Comparison of ENCODE assay signal across 8 cellular contexts in the genomic region with DNA sequence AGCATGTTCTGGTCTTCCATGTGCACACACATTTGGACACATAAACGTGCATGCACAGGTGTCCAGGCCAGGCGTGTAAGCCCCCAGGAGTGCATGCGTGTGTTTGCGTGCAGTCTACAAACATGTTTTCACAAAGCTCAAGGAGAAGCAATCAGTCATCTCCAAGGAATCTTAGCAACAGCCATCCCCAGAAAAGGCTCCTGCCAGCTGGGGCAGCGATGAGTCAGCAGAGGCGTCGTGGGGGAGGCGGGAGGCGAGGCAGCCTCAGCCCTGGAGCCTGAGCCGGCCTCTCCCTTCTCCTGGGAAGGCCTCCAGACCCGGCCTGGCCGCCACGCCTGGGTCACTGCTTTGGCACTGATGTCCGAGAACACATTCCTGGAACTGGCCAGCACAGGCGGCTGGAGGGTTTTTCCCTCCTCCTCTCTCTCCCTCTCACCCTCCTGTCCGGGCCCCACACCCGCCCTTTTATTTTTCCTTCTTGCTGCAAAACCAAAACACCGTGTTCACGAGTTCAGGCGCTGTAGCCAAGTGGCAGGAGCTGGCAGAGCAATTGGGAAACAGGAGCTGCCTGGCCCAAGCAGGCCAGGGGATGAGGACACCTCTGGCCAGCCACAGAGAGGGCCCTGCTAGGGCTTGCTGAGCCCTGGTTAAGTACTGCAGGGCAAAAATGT.
DNase-seq lines count a peak whose midpoint lies in the region; ATAC-seq and TF ChIP-seq lines count a peak whose summit lies in the region.

No MANE protein-coding gene starts in this region.

- intact Hi-C loops in activated naive CD4-positive, alpha-beta T cell treated with anti-CD3 and anti-CD28 coated beads for 36 hours (cut with micrococcal nuclease): no loop called here
- intact Hi-C loops in MCF 10A (cut with micrococcal nuclease) (loop anchor here (1.0 to 2.0 kb wide), 2 partner anchors 38 to 109 kb away; a partner anchor contains a TSS), sigmoid colon (cut with DNase I) (loop anchor here (1.0 to 2.0 kb wide), 3 partner anchors 37 to 134 kb away; a partner anchor contains a TSS)

- peaks cover 36% of the 10 kb centered on the region for H3K4me1 ChIP-seq in iPS-15b (ENCODE audit: control insufficient read depth, insufficient read depth, low read length)
- H3K4me1 ChIP-seq in sigmoid colon: peaks cover 0 to 64% (median 59%) of the 10 kb centered on the region in 4 donors

- H3K4me3 ChIP-seq in iPS-15b (ENCODE audit: low read depth, low read length) (no peak overlapping the region), sigmoid colon (peak overlapping the region in 2 of 4 donors; percentile 2 to 9)

- H3K9ac ChIP-seq in iPS-15b (ENCODE audit: low read depth, low read length): peak overlapping the region; percentile 28

- H3K36me3 ChIP-seq in iPS-15b (ENCODE audit: control insufficient read depth, insufficient read depth, low read length) (no peaks in the 10 kb centered on the region), sigmoid colon (no peaks in the 10 kb centered on the region)

- H3K27me3 ChIP-seq in iPS-15b (ENCODE audit: control insufficient read depth, insufficient read depth, low read length) (no peaks in the 10 kb centered on the region), sigmoid colon (no peaks in the 10 kb centered on the region)

- POLR2A ChIA-PET in MCF 10A (lab: Yijun Ruan, JAX) (interaction anchor here (0.7 to 6.5 kb wide), 34 partner anchors 10 to 881 kb away, joined by 3 to 257 read pairs (median 6); a partner anchor contains a TSS), T-cell (lab: Charles Lee) (interaction anchor here in 1 of 2 donors (0.6 kb wide), 1 partner anchor 20 kb away, joined by 3 read pairs; no protein-coding TSS in a partner anchor)

- H3K9me3 ChIP-seq in iPS-15b (ENCODE audit: control insufficient read depth, insufficient read depth, low read length): no peaks in the 10 kb centered on the region
- no peaks in the 10 kb centered on the region for H3K9me3 ChIP-seq in sigmoid colon

- H3K4me1 Mint-ChIP-seq in activated naive CD4-positive, alpha-beta T cell treated with anti-CD3 and anti-CD28 coated beads for 36 hours (ENCODE audit: low read depth): peaks cover 43% of the 10 kb centered on the region
- peaks cover 79% of the 10 kb centered on the region for H3K4me1 Mint-ChIP-seq in activated naive CD4-positive, alpha-beta T cell treated with anti-CD3 and anti-CD28 coated beads, Interleukin-2, amount 10 ng/mL, durations not matched to agents 7 days and 5 days
- H3K4me1 Mint-ChIP-seq in MCF 10A (ENCODE audit: insufficient read depth, unreplicated experiment) (peaks cover 36% of the 10 kb centered on the region), T-cell (peaks cover 43 to 56% (median 49%) of the 10 kb centered on the region in 3 donors)

- CTCF ChIA-PET in activated naive CD4-positive, alpha-beta T cell treated with anti-CD3 and anti-CD28 coated beads for 36 hours (lab: Charles Lee): interaction anchor here (0.6 to 15.2 kb wide), 10 partner anchors 11 to 178 kb away, joined by 3 to 299 read pairs (median 6); no protein-coding TSS in a partner anchor
- CTCF ChIA-PET in activated naive CD4-positive, alpha-beta T cell treated with anti-CD3 and anti-CD28 coated beads, Interleukin-2, amount 10 ng/mL, durations not matched to agents 7 days and 5 days (lab: Charles Lee): interaction anchor here (0.7 to 15.5 kb wide), 14 partner anchors 11 to 149 kb away, joined by 3 to 273 read pairs (median 6); no protein-coding TSS in a partner anchor
- CTCF ChIA-PET in MCF 10A (lab: Yijun Ruan, JAX) (interaction anchor here (0.6 to 13.5 kb wide), 24 partner anchors 14 to 1210 kb away, joined by 3 to 496 read pairs (median 8); no protein-coding TSS in a partner anchor), T-cell (lab: Charles Lee) (interaction anchor here in 1 of 2 donors (1.3 to 1.6 kb wide), 2 partner anchors 11 to 43 kb away, joined by 5 to 7 read pairs; no protein-coding TSS in a partner anchor)

- peak in 3 of 4 donors; percentile 29 to 66 (median 52) for TF ChIP-seq EP300 in sigmoid colon (IDR thresholded peaks at IDR 0.05)

- peak in 1 of 2 donors; percentile 6 for TF ChIP-seq POLR2A in sigmoid colon (IDR thresholded peaks at IDR 0.05)

- no peaks in the 10 kb centered on the region for H3K9me3 Mint-ChIP-seq in activated naive CD4-positive, alpha-beta T cell treated with anti-CD3 and anti-CD28 coated beads for 36 hours
- H3K9me3 Mint-ChIP-seq in activated naive CD4-positive, alpha-beta T cell treated with anti-CD3 and anti-CD28 coated beads, Interleukin-2, amount 10 ng/mL, durations not matched to agents 7 days and 5 days: no peaks in the 10 kb centered on the region
- H3K9me3 Mint-ChIP-seq in MCF 10A (ENCODE audit: unreplicated experiment) (no peaks in the 10 kb centered on the region), T-cell (no peaks in the 10 kb centered on the region)

- 6 to 36% methylated on average over 20 of the region's 20 CpGs for whole genome bisulfite sequencing in sigmoid colon, 2 donors

- no peak overlapping the region for H3K4me3 Mint-ChIP-seq in activated naive CD4-positive, alpha-beta T cell treated with anti-CD3 and anti-CD28 coated beads for 36 hours
- no peak overlapping the region for H3K4me3 Mint-ChIP-seq in activated naive CD4-positive, alpha-beta T cell treated with anti-CD3 and anti-CD28 coated beads, Interleukin-2, amount 10 ng/mL, durations not matched to agents 7 days and 5 days
- H3K4me3 Mint-ChIP-seq in MCF 10A (ENCODE audit: unreplicated experiment) (peak overlapping the region; percentile 57), T-cell (peak overlapping the region in 1 of 3 donors; percentile 52)

- no peaks in the 10 kb centered on the region for H3K36me3 Mint-ChIP-seq in activated naive CD4-positive, alpha-beta T cell treated with anti-CD3 and anti-CD28 coated beads for 36 hours (ENCODE audit: low read depth)
- no peaks in the 10 kb centered on the region for H3K36me3 Mint-ChIP-seq in activated naive CD4-positive, alpha-beta T cell treated with anti-CD3 and anti-CD28 coated beads, Interleukin-2, amount 10 ng/mL, durations not matched to agents 7 days and 5 days
- H3K36me3 Mint-ChIP-seq in MCF 10A (ENCODE audit: insufficient read depth, unreplicated experiment): peaks cover 8% of the 10 kb centered on the region
- H3K36me3 Mint-ChIP-seq in T-cell: no peaks in the 10 kb centered on the region

- H3K27me3 Mint-ChIP-seq in activated naive CD4-positive, alpha-beta T cell treated with anti-CD3 and anti-CD28 coated beads for 36 hours (ENCODE audit: low read depth): no peaks in the 10 kb centered on the region
- H3K27me3 Mint-ChIP-seq in activated naive CD4-positive, alpha-beta T cell treated with anti-CD3 and anti-CD28 coated beads, Interleukin-2, amount 10 ng/mL, durations not matched to agents 7 days and 5 days: peaks cover 22% of the 10 kb centered on the region
- H3K27me3 Mint-ChIP-seq in MCF 10A (ENCODE audit: insufficient read depth, unreplicated experiment) (no peaks in the 10 kb centered on the region), T-cell (no peaks in the 10 kb centered on the region)

- H3K27ac ChIP-seq in sigmoid colon: peak overlapping the region; percentile 91 to 95 (median 92)

- no TSS peak for BruUV-seq in MCF 10A (replicated peaks; lab: Mats Ljungman, UMichigan)

- no peak for TF ChIP-seq CTCF in MCF 10A (IDR thresholded peaks at IDR 0.05; ENCODE audit: unreplicated experiment)
- peak in 1 of 4 experiments; percentile 15 for TF ChIP-seq CTCF in sigmoid colon (IDR thresholded peaks at IDR 0.05)

- DNase-seq in activated naive CD4-positive, alpha-beta T cell treated with anti-CD3 and anti-CD28 coated beads for 36 hours: peak; percentile 42
- DNase-seq in activated naive CD4-positive, alpha-beta T cell treated with anti-CD3 and anti-CD28 coated beads, Interleukin-2, amount 10 ng/mL, durations not matched to agents 7 days and 5 days: no peak
- DNase-seq in NCI-H2227 treated with DMSO at 0.1 percent for 48 hours (lab: John Stamatoyannopoulos, UW) (peak; percentile 67), MCF 10A (ENCODE audit: unreplicated experiment) (peak; percentile 98), sigmoid colon (peak; percentile 99), T-cell (no peak)

- H3K27ac Mint-ChIP-seq in activated naive CD4-positive, alpha-beta T cell treated with anti-CD3 and anti-CD28 coated beads for 36 hours: peak overlapping the region; percentile 16
- H3K27ac Mint-ChIP-seq in activated naive CD4-positive, alpha-beta T cell treated with anti-CD3 and anti-CD28 coated beads, Interleukin-2, amount 10 ng/mL, durations not matched to agents 7 days and 5 days: no peak overlapping the region
- H3K27ac Mint-ChIP-seq in MCF 10A (ENCODE audit: low read depth, unreplicated experiment) (peak overlapping the region; percentile 93), T-cell (peak overlapping the region in 1 of 2 donors; percentile 11)

- no peak for ATAC-seq in HG02623 (IDR thresholded peaks at IDR 0.05; ENCODE audit: unreplicated experiment)
- ATAC-seq in T-cell (replicated peaks in 1 of 4): no peak

Comparison
In these comparisons a context has a peak if more than half of its experiments do, and no peak if none do; other contexts are left out.
1. DNase-seq: peak in activated naive CD4-positive, alpha-beta T cell treated with anti-CD3 and anti-CD28 coated beads for 36 hours (single experiment), NCI-H2227 treated with DMSO at 0.1 percent for 48 hours (single experiment), MCF 10A (single experiment) and sigmoid colon (single experiment); none in activated naive CD4-positive, alpha-beta T cell treated with anti-CD3 and anti-CD28 coated beads, Interleukin-2, amount 10 ng/mL, durations not matched to agents 7 days and 5 days (single experiment) and T-cell (0 of 34).